Comparison of ENCODE assay signal across 1 cellular context in the genomic region with DNA sequence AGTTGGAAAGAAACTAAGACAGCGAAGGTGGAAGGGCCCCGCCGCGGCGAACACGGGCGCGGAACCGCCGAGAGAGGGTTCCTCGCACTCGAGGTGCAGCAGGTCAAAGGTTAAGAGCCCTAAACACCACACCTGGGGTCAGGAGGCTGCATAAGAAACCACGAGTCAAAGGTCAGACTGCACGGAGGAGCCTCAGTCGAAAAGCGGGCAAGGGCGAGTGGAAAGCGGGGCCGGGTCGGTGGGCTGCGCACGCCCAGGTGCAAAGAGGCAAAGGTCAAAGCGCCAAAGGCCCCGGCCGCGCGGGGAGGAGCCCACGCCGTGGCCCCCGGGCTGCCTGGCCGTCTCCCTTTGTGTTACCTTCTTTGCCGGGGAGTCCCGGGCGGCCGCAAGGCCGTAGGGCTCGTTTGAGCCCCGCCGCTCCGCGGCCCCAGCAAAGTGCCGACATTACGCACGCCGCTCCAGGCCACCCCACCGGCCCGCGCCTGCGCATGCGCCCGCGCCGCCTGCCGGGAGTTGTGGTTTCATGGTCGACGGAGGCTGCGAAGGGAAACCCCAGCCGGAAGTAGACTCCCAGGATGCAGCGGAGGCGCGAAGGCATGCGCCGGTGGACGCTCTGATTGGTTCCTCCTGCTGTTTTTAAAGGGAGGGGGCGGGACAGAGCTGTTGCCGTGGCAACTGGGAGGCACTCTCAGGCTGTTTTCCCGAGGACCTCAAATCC.
A peak's percentile ranks its signal among the peaks of the same experiment; 100 is the strongest.
TF ChIP-seq lines count a peak whose summit lies in the region.

Gene POLRMT (minus strand): TSS at position 470 of the 718 bp plus-strand sequence. CDS start 25 bp downstream, at position 445.

TF ChIP-seq in GM12878, 131 proteins besides CTCF, POLR2A, EP300 and RAD21 (continued from another document):
- TF ChIP-seq MAX (IDR thresholded peaks at IDR 0.05; ENCODE audit: low read depth, low read length) (peak; percentile 77), USF2 (IDR thresholded peaks at IDR 0.05; ENCODE audit: borderline replicate concordance, low read depth, low read length) (no peak), LARP7 (IDR thresholded peaks at IDR 0.05) (peak; percentile 32), GABPA (IDR thresholded peaks at IDR 0.05; ENCODE audit: low read depth) (peak; percentile 90), RBBP5 (conservative IDR thresholded peaks at IDR 0.05) (no peak), SRF (IDR thresholded peaks at IDR 0.05; ENCODE audit: low read depth in 2 of 2, low read length in 2 of 2) (0 out of 4 replicates have a peak, but pooled peaks have one; percentile 19 to 63)
- TF ChIP-seq, protein P1, sequence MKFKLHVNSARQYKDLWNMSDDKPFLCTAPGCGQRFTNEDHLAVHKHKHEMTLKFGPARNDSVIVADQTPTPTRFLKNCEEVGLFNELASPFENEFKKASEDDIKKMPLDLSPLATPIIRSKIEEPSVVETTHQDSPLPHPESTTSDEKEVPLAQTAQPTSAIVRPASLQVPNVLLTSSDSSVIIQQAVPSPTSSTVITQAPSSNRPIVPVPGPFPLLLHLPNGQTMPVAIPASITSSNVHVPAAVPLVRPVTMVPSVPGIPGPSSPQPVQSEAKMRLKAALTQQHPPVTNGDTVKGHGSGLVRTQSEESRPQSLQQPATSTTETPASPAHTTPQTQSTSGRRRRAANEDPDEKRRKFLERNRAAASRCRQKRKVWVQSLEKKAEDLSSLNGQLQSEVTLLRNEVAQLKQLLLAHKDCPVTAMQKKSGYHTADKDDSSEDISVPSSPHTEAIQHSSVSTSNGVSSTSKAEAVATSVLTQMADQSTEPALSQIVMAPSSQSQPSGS (IDR thresholded peaks at IDR 0.05; ENCODE audit: low read length), result no peak
